In the genomic region with DNA sequence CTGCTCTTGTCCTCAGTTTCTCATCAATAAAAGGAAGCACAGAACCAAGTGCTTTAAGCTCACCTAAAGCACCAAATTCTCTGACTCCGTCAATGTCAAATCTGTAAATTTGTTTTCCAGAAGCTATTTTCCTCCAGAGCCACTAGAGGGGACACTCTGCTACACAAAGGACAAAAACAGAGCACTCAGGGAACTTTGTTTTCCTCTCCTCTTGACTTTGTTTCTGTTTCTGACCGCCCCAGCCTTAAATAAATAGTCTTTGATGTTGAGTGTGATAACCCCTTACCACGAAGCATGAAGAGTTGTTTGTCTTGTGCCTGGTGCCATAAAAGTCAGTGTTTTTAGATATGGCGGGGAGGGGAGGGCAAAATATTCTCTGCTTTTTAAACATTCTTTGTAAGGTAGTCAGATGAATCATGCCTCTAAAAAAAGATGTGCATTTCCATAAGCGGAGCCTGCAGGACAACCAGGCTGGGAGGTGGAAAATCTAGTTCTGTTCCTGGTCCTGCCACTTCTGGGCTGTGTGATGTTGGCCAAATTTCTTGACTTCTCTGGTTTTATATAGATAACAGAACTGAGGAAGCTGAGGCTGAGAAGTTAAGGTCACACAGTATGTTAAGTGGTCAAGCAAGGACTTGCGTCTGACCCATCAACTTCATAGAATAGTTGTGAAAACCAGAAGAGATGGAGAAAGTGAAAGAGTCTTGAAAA, we compare ENCODE assay signal across 8 cellular contexts.
A peak's percentile ranks its signal among the peaks of the same experiment; 100 is the strongest.
DNase-seq lines count a peak whose midpoint lies in the region; ATAC-seq and TF ChIP-seq lines count a peak whose summit lies in the region.

No MANE protein-coding gene starts in this region.

- TF ChIP-seq CTCF in OCI-LY1 (IDR thresholded peaks at IDR 0.05; ENCODE audit: low read length): peak; percentile 99

- H4K20me1 ChIP-seq in OCI-LY1 (ENCODE audit: insufficient read depth, low read length): no peaks in the 10 kb centered on the region

- H3K9ac ChIP-seq in OCI-LY1 (ENCODE audit: low read length) (0 out of 2 replicates have a peak overlapping the region, but pooled peaks have one; percentile 14), stomach smooth muscle (ENCODE audit: low read length in 2 of 2) (peak overlapping the region; percentile 29 to 66)

- H3K36me3 ChIP-seq in OCI-LY1 (ENCODE audit: insufficient read depth, low read length) (no peaks in the 10 kb centered on the region), stomach smooth muscle (ENCODE audit: control insufficient read depth in 2 of 2, insufficient read depth in 2 of 2, low read length in 2 of 2) (no peaks in the 10 kb centered on the region)

- H3F3A ChIP-seq in OCI-LY1 (ENCODE audit: insufficient read depth, low read length): no peaks in the 10 kb centered on the region

- peak overlapping the region; percentile 50; the same call in 1 of the 2 replicates for H2AFZ ChIP-seq in OCI-LY1 (ENCODE audit: low read length)

- H3K4me1 ChIP-seq in OCI-LY1 (ENCODE audit: insufficient read depth, low read length, severe bottlenecking) (peaks cover 14% of the 10 kb centered on the region), stomach smooth muscle (ENCODE audit: control insufficient read depth, insufficient read depth, low read length) (peaks cover 8% of the 10 kb centered on the region)

- DNase-seq in CD1c-positive myeloid dendritic cell (ENCODE audit: extremely low spot score) (peak; percentile 55), caudate nucleus (lab: John Stamatoyannopoulos, UW) (peak in 3 of 61 donors; percentile 12 to 25 (median 13)), kidney glomerular epithelial cell (lab: John Stamatoyannopoulos, UW) (peak; percentile 98)

- H3K4me3 ChIP-seq in OCI-LY1 (ENCODE audit: low read depth, low read length, poor library complexity, severe bottlenecking): no peak overlapping the region
- peak overlapping the region; percentile 41 to 68 for H3K4me3 ChIP-seq in stomach smooth muscle (ENCODE audit: low read length in 2 of 2)

- H3K9me2 ChIP-seq in OCI-LY1 (ENCODE audit: low read depth, low read length): no peaks in the 10 kb centered on the region

- no peaks in the 10 kb centered on the region for H3K27me3 ChIP-seq in OCI-LY1 (ENCODE audit: insufficient read depth, low read length)
- no peaks in the 10 kb centered on the region for H3K27me3 ChIP-seq in stomach smooth muscle (ENCODE audit: control insufficient read depth in 1 of 2, insufficient read depth in 2 of 2, low read length in 2 of 2)

- peak overlapping the region; percentile 38 for H3K4me2 ChIP-seq in OCI-LY1 (ENCODE audit: low read length)

- ATAC-seq in GM18517 (IDR thresholded peaks at IDR 0.05; ENCODE audit: unreplicated experiment): peak; percentile 55
- peak; percentile 66 for ATAC-seq in HG03432 (IDR thresholded peaks at IDR 0.05; ENCODE audit: unreplicated experiment)
- ATAC-seq in HG03108 (IDR thresholded peaks at IDR 0.05; ENCODE audit: unreplicated experiment): no peak

- H3K27ac ChIP-seq in OCI-LY1 (ENCODE audit: low read depth, low read length, poor library complexity, severe bottlenecking) (no peak overlapping the region), caudate nucleus (ENCODE audit: low read depth, low read length) (peak overlapping the region; percentile 34), stomach smooth muscle (ENCODE audit: low read length) (peak overlapping the region; percentile 37)

- H3K79me2 ChIP-seq in OCI-LY1 (ENCODE audit: insufficient read depth, low read length): no peaks in the 10 kb centered on the region

- H3K9me3 ChIP-seq in OCI-LY1 (ENCODE audit: low read length) (peaks cover 4% of the 10 kb centered on the region; the same call in 1 of the 2 replicates), stomach smooth muscle (ENCODE audit: control insufficient read depth in 2 of 2, low read length in 2 of 2) (no peaks in the 10 kb centered on the region)
